ENCODE assay signal across 8 cellular contexts in the genomic region with DNA sequence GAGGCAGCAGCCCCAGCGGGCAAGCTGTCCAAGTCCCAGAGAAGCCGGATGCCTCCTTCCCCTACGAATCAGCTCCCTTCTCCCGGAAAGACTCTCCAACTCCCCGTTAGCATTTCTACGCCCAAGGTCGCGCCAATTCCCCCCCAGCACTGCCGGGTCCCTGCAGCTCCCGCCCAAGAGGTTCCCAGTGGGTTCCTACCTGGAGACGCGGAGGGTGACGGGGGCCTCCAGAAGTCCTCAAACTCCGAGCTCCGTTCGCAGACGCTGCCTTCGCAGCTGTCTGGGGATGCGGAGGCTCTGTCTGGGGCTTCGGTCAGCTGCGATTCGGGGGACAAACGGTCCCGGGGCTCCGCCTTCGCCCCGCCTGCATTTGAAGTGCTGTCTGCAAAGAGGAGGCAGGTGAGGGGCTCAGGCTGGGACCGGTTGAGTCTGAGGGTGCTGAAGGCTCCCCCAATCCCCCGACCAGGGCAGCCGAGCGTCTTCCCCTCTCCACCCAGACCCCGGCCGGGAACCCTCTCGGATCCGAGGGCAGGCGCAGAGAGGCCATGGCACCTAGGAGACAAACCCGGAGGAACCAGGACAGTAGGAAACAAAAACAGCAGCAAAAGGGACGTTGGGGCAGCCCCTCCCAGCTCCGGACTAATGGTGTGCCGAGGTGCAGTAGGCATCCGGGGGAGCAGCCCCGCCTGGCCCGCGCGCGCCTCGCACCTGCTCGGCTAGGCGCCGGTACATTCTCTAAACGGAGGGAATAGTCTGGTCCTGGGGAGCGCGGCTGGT. TPM values are rescaled to one million over a fixed set of nuclear protein-coding genes. Genes with fewer than 3 reads are reported as not detected.
A peak's percentile ranks its signal among the peaks of the same experiment; 100 is the strongest.
DNase-seq lines count a peak whose midpoint lies in the region; ATAC-seq and TF ChIP-seq lines count a peak whose summit lies in the region.

No MANE protein-coding gene starts in this region.

- H3K36me3 Mint-ChIP-seq in central memory CD8-positive, alpha-beta T cell (ENCODE audit: insufficient read depth) = peaks cover 46% of the 10 kb centered on the region
- H3K36me3 Mint-ChIP-seq in mesothelial cell of epicardium = no peaks in the 10 kb centered on the region

- peak overlapping the region; percentile 94 for H3K27ac Mint-ChIP-seq in central memory CD8-positive, alpha-beta T cell (ENCODE audit: low read depth)
- H3K27ac Mint-ChIP-seq in mesothelial cell of epicardium = peak overlapping the region; percentile 1

- H3K4me3 Mint-ChIP-seq in central memory CD8-positive, alpha-beta T cell = peak overlapping the region; percentile 90
- peak overlapping the region; percentile 46 for H3K4me3 Mint-ChIP-seq in mesothelial cell of epicardium

- H3K9me3 Mint-ChIP-seq in central memory CD8-positive, alpha-beta T cell = no peaks in the 10 kb centered on the region
- H3K9me3 Mint-ChIP-seq in mesothelial cell of epicardium = no peaks in the 10 kb centered on the region

- CTCF ChIA-PET in HEK293T (lab: Yijun Ruan, JAX) = no interaction called here

- TF ChIP-seq CTCF in mesothelial cell of epicardium (IDR thresholded peaks at IDR 0.05; ENCODE audit: unreplicated experiment) = no peak

- no peaks in the 10 kb centered on the region for H3K27me3 Mint-ChIP-seq in central memory CD8-positive, alpha-beta T cell
- peaks cover 94% of the 10 kb centered on the region for H3K27me3 Mint-ChIP-seq in mesothelial cell of epicardium (ENCODE audit: low read depth)

- POLR2A ChIA-PET in HEK293T (lab: Yijun Ruan, JAX) = interaction anchor here (1.3 kb wide), 1 partner anchor 9 kb away, joined by 5 read pairs; no protein-coding TSS in a partner anchor

- peak; percentile 55 for DNase-seq in NCI-H748 (lab: John Stamatoyannopoulos, UW; ENCODE audit: unreplicated experiment)
- no peak for DNase-seq in NCI-H748 treated with DMSO at 0.1 percent for 48 hours (lab: John Stamatoyannopoulos, UW)
- peak; percentile 36 for DNase-seq in RPMI8226
- DNase-seq in central memory CD8-positive, alpha-beta T cell (ENCODE audit: low spot score in 2 of 2) = no peak
- DNase-seq in mesothelial cell of epicardium (ENCODE audit: low spot score in 2 of 2, unreplicated experiment in 2 of 2) = peak in 1 of 2 experiments; percentile 57
- DNase-seq in HEK293T (ENCODE audit: extremely low spot score) = no peak

- H3K4me1 Mint-ChIP-seq in central memory CD8-positive, alpha-beta T cell = peaks cover 57% of the 10 kb centered on the region
- peaks cover 47% of the 10 kb centered on the region for H3K4me1 Mint-ChIP-seq in mesothelial cell of epicardium

- peak; percentile 7 for ATAC-seq in central memory CD8-positive, alpha-beta T cell (replicated peaks; ENCODE audit: extremely low read depth, poor library complexity, severe bottlenecking)
- ATAC-seq in HG03457 (IDR thresholded peaks at IDR 0.05; ENCODE audit: unreplicated experiment) = no peak
- no peak for ATAC-seq in HG03159 (IDR thresholded peaks at IDR 0.05; ENCODE audit: unreplicated experiment)

TF ChIP-seq in HEK293T, 16 proteins besides CTCF, POLR2A, EP300 and RAD21:
- TF ChIP-seq NFRKB (IDR thresholded peaks at IDR 0.05) = no peak
- TF ChIP-seq, protein P1, sequence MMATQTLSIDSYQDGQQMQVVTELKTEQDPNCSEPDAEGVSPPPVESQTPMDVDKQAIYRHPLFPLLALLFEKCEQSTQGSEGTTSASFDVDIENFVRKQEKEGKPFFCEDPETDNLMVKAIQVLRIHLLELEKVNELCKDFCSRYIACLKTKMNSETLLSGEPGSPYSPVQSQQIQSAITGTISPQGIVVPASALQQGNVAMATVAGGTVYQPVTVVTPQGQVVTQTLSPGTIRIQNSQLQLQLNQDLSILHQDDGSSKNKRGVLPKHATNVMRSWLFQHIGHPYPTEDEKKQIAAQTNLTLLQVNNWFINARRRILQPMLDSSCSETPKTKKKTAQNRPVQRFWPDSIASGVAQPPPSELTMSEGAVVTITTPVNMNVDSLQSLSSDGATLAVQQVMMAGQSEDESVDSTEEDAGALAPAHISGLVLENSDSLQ (IDR thresholded peaks at IDR 0.05) = no peak
- no peak for TF ChIP-seq L3MBTL2 (conservative IDR thresholded peaks at IDR 0.05)

RNA-seq across cellular contexts. Expression of a gene that starts 3.9 kb away (rescaled TPM):
- 0.34 to 0.58 TPM (median 0.41 TPM) in 3 replicates for total RNA-seq in mesothelial cell of epicardium

Comparison
In these comparisons a context has a peak if more than half of its experiments do, and no peak if none do; other contexts are left out.
1. DNase-seq: peak in NCI-H748 (single experiment) and RPMI8226 (single experiment); none in NCI-H748 treated with DMSO at 0.1 percent for 48 hours (single experiment), central memory CD8-positive, alpha-beta T cell (0 of 2) and HEK293T (single experiment).